9 cellular contexts compared by ENCODE assay signal in genomic region chr9:132077881-132078280, GRCh38. TPM values are rescaled to one million over a fixed set of nuclear protein-coding genes. Genes with fewer than 3 reads are reported as not detected.
DNase-seq lines count a peak whose midpoint lies in the region; TF ChIP-seq lines count a peak whose summit lies in the region.
"Had no signal": no experiment of that assay in that cellular context is flagged by ENCODE, and none has a peak within 500 bp of the region (broad histone marks: within the 10 kb centered on the region; RNA-seq: fewer than 3 reads in every experiment).

No MANE protein-coding gene starts in this region.

- peaks cover 3% of the 10 kb centered on the region for H3K27me3 Mint-ChIP-seq in activated CD4-positive, alpha-beta T cell treated with anti-CD3 and anti-CD28 coated beads, Interleukin-2, amount 10 ng/mL, durations not matched to agents 24 days and 14 days

- H3K4me2 ChIP-seq in SU-DHL-6 (ENCODE audit: low read depth, low read length, poor library complexity, severe bottlenecking) (peak overlapping the region; percentile 72), fibroblast of lung (ENCODE audit: extremely low read depth, insufficient read depth, low read length) (peak overlapping the region; percentile 67), smooth muscle cell (peak overlapping the region; percentile 97)

- peaks cover 28% of the 10 kb centered on the region for H3K36me3 Mint-ChIP-seq in activated CD4-positive, alpha-beta T cell treated with anti-CD3 and anti-CD28 coated beads, Interleukin-2, amount 10 ng/mL, durations not matched to agents 24 days and 14 days (ENCODE audit: low read depth)

- H3K27ac ChIP-seq in SU-DHL-6 (ENCODE audit: low read depth, low read length) (no peak overlapping the region), fibroblast of lung (ENCODE audit: insufficient read depth, low read length) (peak overlapping the region; percentile 21), smooth muscle cell (ENCODE audit: low read depth) (no peak overlapping the region)

- no peak overlapping the region for H2AFZ ChIP-seq in SU-DHL-6 (ENCODE audit: low read depth, low read length, severe bottlenecking)
- no peak overlapping the region for H2AFZ ChIP-seq in fibroblast of lung (ENCODE audit: low read length)
- H2AFZ ChIP-seq in smooth muscle cell (ENCODE audit: low read depth): no peak overlapping the region

- H3K27me3 ChIP-seq in SU-DHL-6 (ENCODE audit: low read length): no peaks in the 10 kb centered on the region
- H3K27me3 ChIP-seq in fibroblast of lung (ENCODE audit: control insufficient read depth, insufficient read depth, low read length): no peaks in the 10 kb centered on the region
- no peaks in the 10 kb centered on the region for H3K27me3 ChIP-seq in smooth muscle cell (ENCODE audit: low read depth)

- peaks cover 35% of the 10 kb centered on the region for H3K4me1 Mint-ChIP-seq in activated CD4-positive, alpha-beta T cell treated with anti-CD3 and anti-CD28 coated beads, Interleukin-2, amount 10 ng/mL, durations not matched to agents 24 days and 14 days

- H3K27ac Mint-ChIP-seq in activated CD4-positive, alpha-beta T cell treated with anti-CD3 and anti-CD28 coated beads, Interleukin-2, amount 10 ng/mL, durations not matched to agents 24 days and 14 days: no peak overlapping the region

- H4K20me1 ChIP-seq in SU-DHL-6 (ENCODE audit: low read depth, low read length): no peaks in the 10 kb centered on the region
- no peaks in the 10 kb centered on the region for H4K20me1 ChIP-seq in fibroblast of lung (ENCODE audit: control insufficient read depth, extremely low read depth, insufficient read depth, low read length)
- peaks cover 47% of the 10 kb centered on the region for H4K20me1 ChIP-seq in smooth muscle cell (ENCODE audit: low read depth)

- H3F3A ChIP-seq in SU-DHL-6 (ENCODE audit: insufficient read depth): no peaks in the 10 kb centered on the region
- no peaks in the 10 kb centered on the region for H3F3A ChIP-seq in smooth muscle cell (ENCODE audit: low read depth)

- H3K9me3 Mint-ChIP-seq in activated CD4-positive, alpha-beta T cell treated with anti-CD3 and anti-CD28 coated beads, Interleukin-2, amount 10 ng/mL, durations not matched to agents 24 days and 14 days: no peaks in the 10 kb centered on the region
- H3K9me3 Mint-ChIP-seq: CD14-positive monocyte had no signal

- in situ Hi-C loops in G401 (cut with HindIII; ENCODE audit: low sequenced_read_pairs): no loop called here

- H3K9ac ChIP-seq in SU-DHL-6 (ENCODE audit: low read length): peak overlapping the region; percentile 80; the same call in 1 of the 2 replicates
- H3K9ac ChIP-seq in fibroblast of lung (ENCODE audit: insufficient read depth, low read length): no peak overlapping the region
- H3K9ac ChIP-seq in smooth muscle cell (ENCODE audit: low read depth): no peak overlapping the region

- H3K79me2 ChIP-seq in SU-DHL-6 (ENCODE audit: insufficient read depth, low read length) (peaks cover 17% of the 10 kb centered on the region), fibroblast of lung (ENCODE audit: control insufficient read depth, insufficient read depth, low read length) (peaks cover 32% of the 10 kb centered on the region), smooth muscle cell (ENCODE audit: low read depth) (peaks cover 54% of the 10 kb centered on the region)

- 90% methylated on average over 3 of the region's 3 CpGs for WGBS in smooth muscle cell (ENCODE audit: low lambda C conversion rate)

- peak overlapping the region; percentile 99 for H3K4me3 Mint-ChIP-seq in activated CD4-positive, alpha-beta T cell treated with anti-CD3 and anti-CD28 coated beads, Interleukin-2, amount 10 ng/mL, durations not matched to agents 24 days and 14 days
- H3K4me3 Mint-ChIP-seq: CD14-positive monocyte had no signal

- H3K9me2 ChIP-seq in SU-DHL-6 (replicated peaks; ENCODE audit: insufficient read depth, low read length): no peaks in the 10 kb centered on the region

- DNase-seq in activated CD4-positive, alpha-beta T cell treated with anti-CD3 and anti-CD28 coated beads, Interleukin-2, amount 10 ng/mL, durations not matched to agents 24 days and 14 days: no peak
- DNase-seq in activated CD4-positive, alpha-beta T cell treated with anti-CD3 and anti-CD28 coated beads for 4 hours: no peak
- no peak for DNase-seq in fibroblast of lung (ENCODE audit: low read depth in 2 of 2)
- no peak for DNase-seq in smooth muscle cell (lab: John Stamatoyannopoulos, UW; ENCODE audit: unreplicated experiment)
- DNase-seq in G401 (ENCODE audit: low spot score): no peak
- no peak for DNase-seq in COLO668 (lab: John Stamatoyannopoulos, UW; ENCODE audit: unreplicated experiment)
- no peak for DNase-seq in NCI-H1436 (lab: John Stamatoyannopoulos, UW)

- H3K4me1 ChIP-seq in fibroblast of lung (ENCODE audit: control insufficient read depth, extremely low read depth, insufficient read depth, low read length) (no peaks in the 10 kb centered on the region), smooth muscle cell (ENCODE audit: low read depth) (peaks cover 9% of the 10 kb centered on the region)

- TF ChIP-seq CTCF in SU-DHL-6 (IDR thresholded peaks at IDR 0.05; ENCODE audit: insufficient read depth, low read length, poor library complexity, severe bottlenecking): no peak
- TF ChIP-seq CTCF in fibroblast of lung (conservative IDR thresholded peaks at IDR 0.05 in 1 of 2, IDR thresholded peaks at IDR 0.05 in 1 of 2; ENCODE audit: low read depth in 1 of 2, low read length in 2 of 2): no peak
- no peak for TF ChIP-seq CTCF in smooth muscle cell (IDR thresholded peaks at IDR 0.05; ENCODE audit: borderline replicate concordance, insufficient read depth, poor library complexity, severe bottlenecking)

- H3K4me3 ChIP-seq in SU-DHL-6 (ENCODE audit: insufficient read depth, low read length, poor library complexity, severe bottlenecking): peak overlapping the region; percentile 87
- H3K4me3 ChIP-seq in fibroblast of lung (replicated peaks in 1 of 4; ENCODE audit: control extremely low read depth in 1 of 4, insufficient read depth in 1 of 4, low read depth in 3 of 4, low read length in 4 of 4): peak overlapping the region; percentile 35 to 92 (median 80)
- peak overlapping the region; percentile 71 for H3K4me3 ChIP-seq in smooth muscle cell

- H3K9me3 ChIP-seq in SU-DHL-6 (ENCODE audit: insufficient read depth, low read length) (no peaks in the 10 kb centered on the region), fibroblast of lung (ENCODE audit: control insufficient read depth, insufficient read depth, low read depth, low read length) (no peaks in the 10 kb centered on the region), smooth muscle cell (replicated peaks; ENCODE audit: low read depth) (no peaks in the 10 kb centered on the region)

- H3K36me3 ChIP-seq in SU-DHL-6 (ENCODE audit: low read length) (0 out of 2 replicates have a peak, but pooled peaks cover 4% of the 10 kb centered on the region), fibroblast of lung (ENCODE audit: control insufficient read depth, insufficient read depth, low read length) (no peaks in the 10 kb centered on the region), smooth muscle cell (ENCODE audit: low read depth) (peaks cover 6% of the 10 kb centered on the region)

- intact Hi-C loops in activated CD4-positive, alpha-beta T cell treated with anti-CD3 and anti-CD28 coated beads, Interleukin-2, amount 10 ng/mL, durations not matched to agents 24 days and 14 days (cut with micrococcal nuclease): loop anchor here (2.0 to 10.0 kb wide), 4 partner anchors 71 to 703 kb away; no protein-coding TSS in a partner anchor

RNA-seq across cellular contexts. Expression of gene MED27, which starts 1.8 kb away (rescaled TPM):
- 40.9 and 41.8 TPM in 2 replicates for total RNA-seq in activated CD4-positive, alpha-beta T cell treated with anti-CD3 and anti-CD28 coated beads, Interleukin-2, amount 10 ng/mL, durations not matched to agents 24 days and 14 days
- total RNA-seq in fibroblast of lung (10.8 and 13.4 TPM in 2 replicates), smooth muscle cell (22.1 and 24.0 TPM in 2 replicates)
- polyA plus RNA-seq in fibroblast of lung (44.7 and 55.1 TPM in 2 replicates), smooth muscle cell (47.5 and 50.0 TPM in 2 replicates)
- 31.7 and 41.5 TPM in 2 replicates for polyA plus RNA-seq in fibroblast of lung (2012)
- polyA minus RNA-seq in fibroblast of lung (ENCODE audit: low replicate concordance): 25.8 and 28.4 TPM in 2 replicates
- 27.8 and 46.7 TPM in 2 replicates for total RNA-seq in G401 (2014; rRNA removed; shearing (Covaris generic))
